ENCODE assay signal across 24 cellular contexts in genomic region chr5:207599-207998, GRCh38. TPM values are rescaled to one million over a fixed set of nuclear protein-coding genes. Genes with fewer than 3 reads are reported as not detected.
A peak's percentile ranks its signal among the peaks of the same experiment; 100 is the strongest.
DNase-seq lines count a peak whose midpoint lies in the region; ATAC-seq, FAIRE-seq and TF ChIP-seq lines count a peak whose summit lies in the region.
"Had no signal": no experiment of that assay in that cellular context is flagged by ENCODE, and none has a peak within 500 bp of the region (broad histone marks: within the 10 kb centered on the region; RNA-seq: fewer than 3 reads in every experiment).

No MANE protein-coding gene starts in this region.

- H3K36me3 ChIP-seq in osteoblast (ENCODE audit: insufficient read depth, low read length) (peaks cover 21% of the 10 kb centered on the region), HepG2 (replicated peaks in 1 of 2; ENCODE audit: control insufficient read depth in 1 of 2, insufficient read depth in 2 of 2, low read length in 2 of 2) (peaks cover 15 to 40% of the 10 kb centered on the region in 2 experiments; a peak in 4 of 5 replicates)

- TF ChIP-seq RAD21 in HepG2 (CRISPR knock-in tag; IDR thresholded peaks at IDR 0.05): no peak

- TF ChIP-seq CTCF in osteoblast (IDR thresholded peaks at IDR 0.05; ENCODE audit: extremely low read depth, low read depth, low read length) (no peak), HepG2 (CRISPR knock-in tag; IDR thresholded peaks at IDR 0.05) (no peak)

- TF ChIP-seq EP300 in HepG2 (IDR thresholded peaks at IDR 0.05; ENCODE audit: low read depth in 2 of 2, low read length in 2 of 2) (no peak), HepG2 (CRISPR knock-in tag; IDR thresholded peaks at IDR 0.05; ENCODE audit: borderline replicate concordance) (no peak)

- no TSS peak for BruUV-seq in HepG2 (replicated peaks; lab: Mats Ljungman, UMichigan)

- no peak for TF ChIP-seq POLR2A in HepG2 (IDR thresholded peaks at IDR 0.05; ENCODE audit: insufficient read depth in 1 of 2, low read depth in 2 of 2, low read length in 2 of 2)

- in situ Hi-C loops in HepG2 (cut with HindIII; ENCODE audit: extremely low pct_ligation_motif_present, low pct_unique_long_range_greater_than_20kb): no loop called here

- H4K20me1 ChIP-seq in osteoblast (ENCODE audit: insufficient read depth, low read length) (peaks cover 43% of the 10 kb centered on the region), HepG2 (ENCODE audit: insufficient read depth, low read length) (peaks cover 18% of the 10 kb centered on the region; the same call in 1 of the 2 replicates)

- intact Hi-C loops in left cardiac atrium (cut with DNase I) (no loop called here), HepG2 (cut with micrococcal nuclease; ENCODE audit: unreplicated experiment) (no loop called here)

- H3K4me2 ChIP-seq in osteoblast (ENCODE audit: insufficient read depth, low read length) (no peak overlapping the region), HepG2 (ENCODE audit: low read depth, low read length) (no peak overlapping the region)
- H3K4me2 ChIP-seq: smooth muscle cell had no signal

- H3K79me2 ChIP-seq in osteoblast (ENCODE audit: insufficient read depth, low read length): peaks cover 55% of the 10 kb centered on the region
- H3K79me2 ChIP-seq in HepG2 (ENCODE audit: insufficient read depth, low read length): peaks cover 27% of the 10 kb centered on the region

- H3K27me3 ChIP-seq in osteoblast (ENCODE audit: insufficient read depth, low read length) (no peaks in the 10 kb centered on the region), HepG2 (ENCODE audit: control insufficient read depth in 1 of 2, insufficient read depth in 2 of 2, low read length in 2 of 2) (no peaks in the 10 kb centered on the region)
- H3K27me3 ChIP-seq: brain microvascular endothelial cell had no signal

- FAIRE-seq in HepG2 (lab: Jason Lieb, UNC): no peak
- FAIRE-seq: colon, GM12891 had no signal

- H3K27ac ChIP-seq in osteoblast (ENCODE audit: low read depth, low read length) (peak overlapping the region; percentile 41), HepG2 (ENCODE audit: extremely low read length, insufficient read depth, low read length) (no peak overlapping the region)
- H3K27ac ChIP-seq: brain microvascular endothelial cell, lower lobe of right lung had no signal

- peaks cover 3% of the 10 kb centered on the region for H3K4me1 ChIP-seq in osteoblast (ENCODE audit: insufficient read depth, low read length)
- no peaks in the 10 kb centered on the region for H3K4me1 ChIP-seq in HepG2 (ENCODE audit: insufficient read depth, low read length)
- H3K4me1 ChIP-seq: lower lobe of right lung had no signal

- ATAC-seq in left cardiac atrium (peak; percentile 21 to 22), HepG2 (no peak)
- ATAC-seq: CD8-positive, alpha-beta T cell; lower lobe of right lung had no signal

- CTCF ChIA-PET in HepG2 (lab: Yijun Ruan, JAX; ENCODE audit: low intra/inter-chr PET ratio, low total read pairs): no interaction called here

- no peak overlapping the region for H2AFZ ChIP-seq in osteoblast (ENCODE audit: low read length)
- H2AFZ ChIP-seq in HepG2 (ENCODE audit: low read length): no peak overlapping the region

- POLR2A ChIA-PET in HepG2 (lab: Yijun Ruan, JAX): no interaction called here

- H3K9ac ChIP-seq in HepG2 (ENCODE audit: insufficient read depth, low read depth, low read length): no peak overlapping the region

- DNase-seq in EH (ENCODE audit: low read depth) (peak; percentile 79), M059J (ENCODE audit: low read depth) (peak; percentile 43), left cardiac atrium (no peak), osteoblast (ENCODE audit: insufficient read length, low spot score, missing footprints) (peak; percentile 90), UCSD-AML1 (lab: John Stamatoyannopoulos, UW; ENCODE audit: unreplicated experiment) (no peak), HepG2 (ENCODE audit: low spot score) (no peak), HCEC 1CT (no peak)
- no peak for DNase-seq in effector CD4-positive, alpha-beta T cell
- DNase-seq: activated CD4-positive, alpha-beta T cell treated with anti-CD3 and anti-CD28 coated beads for 48 hours; brain microvascular endothelial cell; CD8-positive, alpha-beta T cell; lower lobe of right lung; NCI-H1092 treated with DMSO at 0.1 percent for 48 hours; NCI-H2029; NCI-H226; NCI-H82; SHP77 treated with DMSO at 0.1 percent for 48 hours; stimulated activated CD4-positive, alpha-beta T cell treated with anti-CD3 and anti-CD28 coated beads, Interleukin-4, amount 100 ng/mL, for 1 hour; stimulated activated naive CD4-positive, alpha-beta T cell treated with Interleukin-2 at 50 U/mL for 16 hours had no signal

- H3K9me3 ChIP-seq in osteoblast (ENCODE audit: low read depth, low read length) (no peaks in the 10 kb centered on the region), HepG2 (ENCODE audit: low read length) (no peaks in the 10 kb centered on the region)
- H3K9me3 ChIP-seq: lower lobe of right lung had no signal

- no peak overlapping the region for H3K4me3 ChIP-seq in osteoblast (ENCODE audit: insufficient read depth, low read length)
- H3K4me3 ChIP-seq in HepG2 (replicated peaks in 1 of 3; ENCODE audit: insufficient read depth in 1 of 3, low read depth in 2 of 3, low read length in 3 of 3): no peak overlapping the region
- H3K4me3 ChIP-seq: lower lobe of right lung, smooth muscle cell had no signal

- WGBS in HepG2 (ENCODE audit: low lambda C conversion rate): 91% methylated on average over 14 of the region's 14 CpGs

RNA-seq across cellular contexts. Expression of gene CCDC127, which starts 10.4 kb away (rescaled TPM):
- 3.4 and 5.4 TPM in 2 replicates for total RNA-seq in M059J (2014; rRNA removed; shearing (Covaris generic))
- total RNA-seq in left cardiac atrium: 1 to 10 TPM; 7.8 to 9.6 TPM
- total RNA-seq in osteoblast: 4.3 and 6.2 TPM in 2 replicates
- 2.8 and 4.3 TPM in 2 replicates for total RNA-seq in HepG2 (2016; rRNA removed; fragmentation: Illumina TruSeq; extraction: Trizol)
- 1.0 and 1.3 TPM in 2 replicates for total RNA-seq in HepG2 (2016; cell fraction: cytosol; rRNA removed; fragmentation: Illumina TruSeq; extraction: Trizol; ENCODE audit: low read depth)
- 2.2 and 4.2 TPM in 2 replicates for total RNA-seq in HepG2 (2016; cell fraction: insoluble cytoplasmic fraction; rRNA removed; fragmentation: Illumina TruSeq; extraction: Trizol)
- 1.4 and 2.0 TPM in 2 replicates for total RNA-seq in HepG2 (2016; cell fraction: membrane; rRNA removed; fragmentation: Illumina TruSeq; extraction: Trizol)
- total RNA-seq in HepG2 (2016; cell fraction: nucleus; rRNA removed; fragmentation: Illumina TruSeq; extraction: Trizol): 3.4 and 4.3 TPM in 2 replicates
- 2.9 and 3.7 TPM in 2 replicates for polyA plus RNA-seq in HepG2 (2011; rRNA removed)
- 2.6 and 3.2 TPM in 2 replicates for polyA plus RNA-seq in HepG2 (2011; cell fraction: cytosol; rRNA removed)
- 4.9 and 6.4 TPM in 2 replicates for polyA plus RNA-seq in HepG2 (2011; cell fraction: nucleus; rRNA removed)
- polyA plus RNA-seq in HepG2 (2012): 5.0 and 5.2 TPM in 2 replicates
- 0.50 and 0.51 TPM in 2 replicates for polyA plus RNA-seq in HepG2 (2016; cell fraction: cytosol; fragmentation: Illumina TruSeq; extraction: Trizol; ENCODE audit: low read depth)
- polyA plus RNA-seq in HepG2 (2016; cell fraction: insoluble cytoplasmic fraction; fragmentation: Illumina TruSeq; extraction: Trizol; ENCODE audit: low read depth): 1.8 and 2.3 TPM in 2 replicates
- 0.66 and 0.68 TPM in 2 replicates for polyA plus RNA-seq in HepG2 (2016; cell fraction: membrane; fragmentation: Illumina TruSeq; extraction: Trizol; ENCODE audit: low read depth)
- 8.7 and 9.9 TPM in 2 replicates for polyA plus RNA-seq in HepG2 (2016; cell fraction: nucleus; fragmentation: Illumina TruSeq; extraction: Trizol; ENCODE audit: insufficient read depth, low read depth)
- polyA minus RNA-seq in HepG2 (2011; rRNA and poly(A)+ RNA removed; ENCODE audit: low replicate concordance): 2.8 and 7.8 TPM in 2 replicates
- polyA minus RNA-seq in HepG2 (2011; cell fraction: cytosol; rRNA and poly(A)+ RNA removed): 2.0 TPM in 2 replicates
- 6.7 and 8.1 TPM in 2 replicates for polyA minus RNA-seq in HepG2 (2011; cell fraction: nucleus; rRNA and poly(A)+ RNA removed)

RNA-seq across cellular contexts. Expression of gene SDHA, which starts 10.5 kb away (rescaled TPM):
- total RNA-seq in M059J (2014; rRNA removed; shearing (Covaris generic)): 78.4 and 109 TPM in 2 replicates
- 100 to 1,000 TPM; 395 to 449 TPM for total RNA-seq in left cardiac atrium
- 83.6 and 84.6 TPM in 2 replicates for total RNA-seq in osteoblast
- 192 and 240 TPM in 2 replicates for total RNA-seq in HepG2 (2016; rRNA removed; fragmentation: Illumina TruSeq; extraction: Trizol)
- 42.0 and 46.9 TPM in 2 replicates for total RNA-seq in HepG2 (2016; cell fraction: cytosol; rRNA removed; fragmentation: Illumina TruSeq; extraction: Trizol; ENCODE audit: low read depth)
- 168 and 247 TPM in 2 replicates for total RNA-seq in HepG2 (2016; cell fraction: insoluble cytoplasmic fraction; rRNA removed; fragmentation: Illumina TruSeq; extraction: Trizol)
- total RNA-seq in HepG2 (2016; cell fraction: membrane; rRNA removed; fragmentation: Illumina TruSeq; extraction: Trizol): 52.9 and 56.5 TPM in 2 replicates
- total RNA-seq in HepG2 (2016; cell fraction: nucleus; rRNA removed; fragmentation: Illumina TruSeq; extraction: Trizol): 141 and 179 TPM in 2 replicates
- polyA plus RNA-seq in HepG2 (2011; rRNA removed): 156 and 185 TPM in 2 replicates
- polyA plus RNA-seq in HepG2 (2011; cell fraction: cytosol; rRNA removed): 110 and 117 TPM in 2 replicates
- polyA plus RNA-seq in HepG2 (2011; cell fraction: nucleus; rRNA removed): 108 and 110 TPM in 2 replicates
- polyA plus RNA-seq in HepG2 (2012): 146 and 185 TPM in 2 replicates
- 12.6 and 16.7 TPM in 2 replicates for polyA plus RNA-seq in HepG2 (2016; cell fraction: cytosol; fragmentation: Illumina TruSeq; extraction: Trizol; ENCODE audit: low read depth)
- 131 and 149 TPM in 2 replicates for polyA plus RNA-seq in HepG2 (2016; cell fraction: insoluble cytoplasmic fraction; fragmentation: Illumina TruSeq; extraction: Trizol; ENCODE audit: low read depth)
- polyA plus RNA-seq in HepG2 (2016; cell fraction: membrane; fragmentation: Illumina TruSeq; extraction: Trizol; ENCODE audit: low read depth): 23.0 and 24.9 TPM in 2 replicates
- polyA plus RNA-seq in HepG2 (2016; cell fraction: nucleus; fragmentation: Illumina TruSeq; extraction: Trizol; ENCODE audit: insufficient read depth, low read depth): 181 and 200 TPM in 2 replicates
- 514 and 684 TPM in 2 replicates for polyA minus RNA-seq in HepG2 (2011; rRNA and poly(A)+ RNA removed; ENCODE audit: low replicate concordance)
- 123 and 151 TPM in 2 replicates for polyA minus RNA-seq in HepG2 (2011; cell fraction: cytosol; rRNA and poly(A)+ RNA removed)
- polyA minus RNA-seq in HepG2 (2011; cell fraction: nucleus; rRNA and poly(A)+ RNA removed): 128 and 143 TPM in 2 replicates

RNA-seq across cellular contexts. Expression of gene LRRC14B, which starts 16.3 kb away (rescaled TPM):
- not detected in 2 replicates for total RNA-seq in M059J (2014; rRNA removed; shearing (Covaris generic))
- total RNA-seq in left cardiac atrium: 10 to 100 TPM; 16.5 to 35.9 TPM
- under 0.01 TPM in 1 of 2 replicates, not detected in the other for total RNA-seq in osteoblast
- total RNA-seq in HepG2 (2016; rRNA removed; fragmentation: Illumina TruSeq; extraction: Trizol): not detected in 2 replicates
- not detected in 2 replicates for total RNA-seq in HepG2 (2016; cell fraction: cytosol; rRNA removed; fragmentation: Illumina TruSeq; extraction: Trizol; ENCODE audit: low read depth)
- not detected in 2 replicates for total RNA-seq in HepG2 (2016; cell fraction: insoluble cytoplasmic fraction; rRNA removed; fragmentation: Illumina TruSeq; extraction: Trizol)
- not detected in 2 replicates for total RNA-seq in HepG2 (2016; cell fraction: membrane; rRNA removed; fragmentation: Illumina TruSeq; extraction: Trizol)
- total RNA-seq in HepG2 (2016; cell fraction: nucleus; rRNA removed; fragmentation: Illumina TruSeq; extraction: Trizol): not detected in 2 replicates
- polyA plus RNA-seq in HepG2 (2011; rRNA removed): not detected in 2 replicates
- polyA plus RNA-seq in HepG2 (2011; cell fraction: cytosol; rRNA removed): not detected in 2 replicates
- polyA plus RNA-seq in HepG2 (2011; cell fraction: nucleus; rRNA removed): not detected in 2 replicates
- not detected in 2 replicates for polyA plus RNA-seq in HepG2 (2012)
- polyA plus RNA-seq in HepG2 (2016; cell fraction: cytosol; fragmentation: Illumina TruSeq; extraction: Trizol; ENCODE audit: low read depth): not detected in 2 replicates
- polyA plus RNA-seq in HepG2 (2016; cell fraction: insoluble cytoplasmic fraction; fragmentation: Illumina TruSeq; extraction: Trizol; ENCODE audit: low read depth): not detected in 2 replicates
- not detected in 2 replicates for polyA plus RNA-seq in HepG2 (2016; cell fraction: membrane; fragmentation: Illumina TruSeq; extraction: Trizol; ENCODE audit: low read depth)
- not detected in 2 replicates for polyA plus RNA-seq in HepG2 (2016; cell fraction: nucleus; fragmentation: Illumina TruSeq; extraction: Trizol; ENCODE audit: insufficient read depth, low read depth)
- polyA minus RNA-seq in HepG2 (2011; rRNA and poly(A)+ RNA removed; ENCODE audit: low replicate concordance): 0.14 TPM in 1 of 2 replicates, not detected in the other
- not detected in 2 replicates for polyA minus RNA-seq in HepG2 (2011; cell fraction: cytosol; rRNA and poly(A)+ RNA removed)
- polyA minus RNA-seq in HepG2 (2011; cell fraction: nucleus; rRNA and poly(A)+ RNA removed): not detected in 2 replicates
- total RNA-seq: CD8-positive, alpha-beta T cell; lower lobe of right lung; pulmonary artery endothelial cell; smooth muscle cell had no signal
- polyA plus RNA-seq: adipose tissue, smooth muscle cell had no signal

Comparison
In these comparisons a context has a peak if more than half of its experiments do, and no peak if none do; other contexts are left out.
1. DNase-seq: peak in EH (single experiment), M059J (single experiment) and osteoblast (single experiment); none in left cardiac atrium (single experiment), effector CD4-positive, alpha-beta T cell (single experiment), UCSD-AML1 (single experiment), HepG2 (single experiment) and HCEC 1CT (single experiment).
2. RNA of gene LRRC14B, which starts 16.3 kb away (total RNA-seq): 16.5 to 35.9 TPM in left cardiac atrium; not detected in M059J, under 0.01 TPM in osteoblast and not detected in HepG2; every median in the first group is over 10 times any median in the second.